15 cellular contexts compared by ENCODE assay signal in genomic region chr20:23602699-23603098, GRCh38. TPM values are rescaled to one million over a fixed set of nuclear protein-coding genes. Genes with fewer than 3 reads are reported as not detected.
DNase-seq lines count a peak whose midpoint lies in the region.
"Had no signal": no experiment of that assay in that cellular context is flagged by ENCODE, and none has a peak within 500 bp of the region (broad histone marks: within the 10 kb centered on the region; RNA-seq: fewer than 3 reads in every experiment).

No MANE protein-coding gene starts in this region.

- peaks cover 21% of the 10 kb centered on the region for H3K27me3 Mint-ChIP-seq in dendritic cell treated with granulocyte-macrophage colony-stimulating factor and Interleukin-4, amounts not matched to agents 40 ng/mL and 50 ng/mL, for 4 days

- H3K9ac ChIP-seq in BLaER1 treated with 17β-estradiol and CSF1 and Interleukin-3, amounts not matched to agents 10 nM and 100 nM = no peak overlapping the region

- H3K27ac ChIP-seq in BLaER1 treated with 17β-estradiol and CSF1 and Interleukin-3, amounts not matched to agents 10 nM and 100 nM = peak overlapping the region in 4 of 11 experiments; percentile 15 to 57 (median 42); a peak in 7 of 22 replicates
- H3K27ac ChIP-seq: C4-2B had no signal

- H3K4me1 ChIP-seq in BLaER1 treated with 17β-estradiol and CSF1 and Interleukin-3, amounts not matched to agents 10 nM and 100 nM = peaks cover 18 to 42% (median 38%) of the 10 kb centered on the region in 10 experiments

- peak; percentile 24 for DNase-seq in islet precursor cell
- no peak for DNase-seq in SW480 (ENCODE audit: low spot score)
- no peak for DNase-seq in occipital lobe (lab: John Stamatoyannopoulos, UW)
- DNase-seq in MV-4-11 (lab: John Stamatoyannopoulos, UW) = no peak
- DNase-seq: CD4-positive, alpha-beta memory T cell; DMS153; DMS79; GOT3; H9 had no signal

- peak overlapping the region; percentile 73 for H3K27ac Mint-ChIP-seq in dendritic cell treated with granulocyte-macrophage colony-stimulating factor and Interleukin-4, amounts not matched to agents 40 ng/mL and 50 ng/mL, for 4 days
- H3K27ac Mint-ChIP-seq: B cell; CD4-positive, alpha-beta memory T cell; H9 had no signal

- H3K9me3 Mint-ChIP-seq in dendritic cell treated with granulocyte-macrophage colony-stimulating factor and Interleukin-4, amounts not matched to agents 40 ng/mL and 50 ng/mL, for 4 days = peaks cover 6% of the 10 kb centered on the region
- H3K9me3 Mint-ChIP-seq: H9 had no signal

- 0 out of 22 replicates have a peak, but pooled peaks cover 0 to 8% (median 0%) of the 10 kb centered on the region in 11 experiments for H3K9me3 ChIP-seq in BLaER1 treated with 17β-estradiol and CSF1 and Interleukin-3, amounts not matched to agents 10 nM and 100 nM (replicated peaks in 1 of 11)

- peak overlapping the region; percentile 34 to 71 (median 54) for H3K4me2 ChIP-seq in BLaER1 treated with 17β-estradiol and CSF1 and Interleukin-3, amounts not matched to agents 10 nM and 100 nM

- H3K4me1 Mint-ChIP-seq in dendritic cell treated with granulocyte-macrophage colony-stimulating factor and Interleukin-4, amounts not matched to agents 40 ng/mL and 50 ng/mL, for 4 days (ENCODE audit: low read depth) = peaks cover 34% of the 10 kb centered on the region
- H3K4me1 Mint-ChIP-seq: B cell; CD4-positive, alpha-beta memory T cell had no signal

- intact Hi-C loops in dendritic cell treated with granulocyte-macrophage colony-stimulating factor and Interleukin-4, amounts not matched to agents 40 ng/mL and 50 ng/mL, for 4 days (cut with micrococcal nuclease) = no loop called here

- H3K4me3 ChIP-seq in BLaER1 treated with 17β-estradiol and CSF1 and Interleukin-3, amounts not matched to agents 10 nM and 100 nM = no peak overlapping the region

- no peaks in the 10 kb centered on the region for H4K20me1 ChIP-seq in BLaER1 treated with 17β-estradiol and CSF1 and Interleukin-3, amounts not matched to agents 10 nM and 100 nM

- H3K36me3 Mint-ChIP-seq in dendritic cell treated with granulocyte-macrophage colony-stimulating factor and Interleukin-4, amounts not matched to agents 40 ng/mL and 50 ng/mL, for 4 days (ENCODE audit: low read depth) = no peaks in the 10 kb centered on the region
- H3K36me3 Mint-ChIP-seq: CD4-positive, alpha-beta memory T cell had no signal

- no peaks in the 10 kb centered on the region for H3K36me3 ChIP-seq in BLaER1 treated with 17β-estradiol and CSF1 and Interleukin-3, amounts not matched to agents 10 nM and 100 nM

- peak overlapping the region; percentile 60 for H3K4me3 Mint-ChIP-seq in dendritic cell treated with granulocyte-macrophage colony-stimulating factor and Interleukin-4, amounts not matched to agents 40 ng/mL and 50 ng/mL, for 4 days
- H3K4me3 Mint-ChIP-seq: B cell; CD4-positive, alpha-beta memory T cell; H9 had no signal

- H3K27me3 ChIP-seq in BLaER1 treated with 17β-estradiol and CSF1 and Interleukin-3, amounts not matched to agents 10 nM and 100 nM = no peaks in the 10 kb centered on the region

RNA-seq across cellular contexts. Expression of gene CST9, which starts 3.0 kb away (rescaled TPM):
- not detected for total RNA-seq in occipital lobe
- total RNA-seq: A172; B cell; CD4-positive, alpha-beta memory T cell; Daoy; H9 had no signal

RNA-seq across cellular contexts. Expression of gene CST9L, which starts 34.4 kb away (rescaled TPM):
- total RNA-seq in occipital lobe = not detected
- total RNA-seq: A172; B cell; CD4-positive, alpha-beta memory T cell; Daoy; H9 had no signal

RNA-seq across cellular contexts. Expression of gene CST3, which starts 35.1 kb away (rescaled TPM):
- 104 TPM for total RNA-seq in occipital lobe
